8 cellular contexts compared by ENCODE assay signal in genomic region chr3:57597240-57597972, GRCh38. TPM values are rescaled to one million over a fixed set of nuclear protein-coding genes. Genes with fewer than 3 reads are reported as not detected.
A peak's percentile ranks its signal among the peaks of the same experiment; 100 is the strongest.
DNase-seq lines count a peak whose midpoint lies in the region; ATAC-seq, FAIRE-seq and TF ChIP-seq lines count a peak whose summit lies in the region.

Gene ARF4, minus strand, starts transcription at chr3:57597344. Its CDS starts 204 bp downstream, at chr3:57597140.

- H3K4me3 Mint-ChIP-seq in CD4-positive, alpha-beta T cell = peak within 1 kb of the TSS; percentile 85
- H3K4me3 Mint-ChIP-seq in activated CD4-positive, alpha-beta memory T cell treated with anti-CD3 and anti-CD28 coated beads for 36 hours = peak within 1 kb of the TSS; percentile 97

- no peaks in the 10 kb centered on the region for H3K9me3 ChIP-seq in CD4-positive, alpha-beta T cell (ENCODE audit: control insufficient read depth, low read length)
- H3K9me3 ChIP-seq in HepG2 (ENCODE audit: low read length) = no peaks in the 10 kb centered on the region

- H3K9me3 Mint-ChIP-seq in CD4-positive, alpha-beta T cell = no peaks in the 10 kb centered on the region
- H3K9me3 Mint-ChIP-seq in activated CD4-positive, alpha-beta memory T cell treated with anti-CD3 and anti-CD28 coated beads for 36 hours = no peaks in the 10 kb centered on the region

- peak; percentile 97 to 100 (median 99) for DNase-seq in CD4-positive, alpha-beta T cell
- peak; percentile 96 for DNase-seq in NCI-H82 treated with DMSO at 0.1 percent for 48 hours (lab: John Stamatoyannopoulos, UW; ENCODE audit: unreplicated experiment)
- DNase-seq in activated CD4-positive, alpha-beta memory T cell treated with anti-CD3 and anti-CD28 coated beads for 36 hours = peak; percentile 100
- DNase-seq in dermis microvascular lymphatic vessel endothelial cell (ENCODE audit: low read depth in 2 of 2) = peak; percentile 97 to 99
- peak; percentile 99 for DNase-seq in HepG2 (ENCODE audit: low spot score)
- DNase-seq in stimulated activated CD4-positive, alpha-beta T cell treated with anti-CD3 and anti-CD28 coated beads, Interleukin-4, amount 100 ng/mL, for 1 hour = peak; percentile 99

- intact Hi-C loops in CD4-positive, alpha-beta T cell (cut with DNase I, micrococcal nuclease) = loop anchor here (1.0 to 5.0 kb wide), 5 partner anchors 41 to 640 kb away; partner anchors contain the start of genes SLMAP (in 2 of the 2), ABHD6 (in 1 of the 2), DENND6A (in 1 of the 2) and PDE12 (in 1 of the 2)
- intact Hi-C loops in activated CD4-positive, alpha-beta memory T cell treated with anti-CD3 and anti-CD28 coated beads for 36 hours (cut with micrococcal nuclease) = loop anchor here (1.0 to 5.0 kb wide), 5 partner anchors 41 to 368 kb away; partner anchors contain the start of genes PDE12 and SLMAP
- intact Hi-C loops in HepG2 (cut with micrococcal nuclease; ENCODE audit: unreplicated experiment) = loop anchor here (5.0 to 10.0 kb wide), 3 partner anchors 40 to 227 kb away; partner anchors contain the start of genes PDE12 and SLMAP

- H3K4me1 Mint-ChIP-seq in CD4-positive, alpha-beta T cell (ENCODE audit: low read depth) = peaks cover 58% of the 10 kb centered on the region
- H3K4me1 Mint-ChIP-seq in activated CD4-positive, alpha-beta memory T cell treated with anti-CD3 and anti-CD28 coated beads for 36 hours (ENCODE audit: low read depth) = peaks cover 40% of the 10 kb centered on the region

- peak; percentile 91 for FAIRE-seq in HepG2 (lab: Jason Lieb, UNC)

- peaks cover 42% of the 10 kb centered on the region for H4K20me1 ChIP-seq in HepG2 (ENCODE audit: insufficient read depth, low read length)

- H3K36me3 Mint-ChIP-seq in CD4-positive, alpha-beta T cell (ENCODE audit: low read depth) = peaks cover 51% of the 10 kb centered on the region
- peaks cover 16% of the 10 kb centered on the region for H3K36me3 Mint-ChIP-seq in activated CD4-positive, alpha-beta memory T cell treated with anti-CD3 and anti-CD28 coated beads for 36 hours

- peaks cover 46% of the 10 kb centered on the region for H3K4me1 ChIP-seq in HepG2 (ENCODE audit: insufficient read depth, low read length)

- TF ChIP-seq RAD21 in HepG2 (CRISPR knock-in tag; IDR thresholded peaks at IDR 0.05) = peak; percentile 29; the same call in 1 of the 2 replicates

- peak; percentile 48 for TF ChIP-seq CTCF in CD4-positive, alpha-beta T cell (IDR thresholded peaks at IDR 0.05)
- TF ChIP-seq CTCF in HepG2 (CRISPR knock-in tag; IDR thresholded peaks at IDR 0.05) = peak; percentile 69

- H3K27ac Mint-ChIP-seq in CD4-positive, alpha-beta T cell = peak within 1 kb of the TSS; percentile 97
- peak within 1 kb of the TSS; percentile 99 for H3K27ac Mint-ChIP-seq in activated CD4-positive, alpha-beta memory T cell treated with anti-CD3 and anti-CD28 coated beads for 36 hours

- peak within 1 kb of the TSS; percentile 94 to 97 (median 96) for H3K4me3 ChIP-seq in HepG2 (replicated peaks in 1 of 3; ENCODE audit: insufficient read depth in 1 of 3, low read depth in 2 of 3, low read length in 3 of 3)

- 2% methylated on average over 26 of the region's 66 CpGs for WGBS in HepG2 (ENCODE audit: low lambda C conversion rate)

- peak within 1 kb of the TSS; percentile 100 for H3K9ac ChIP-seq in HepG2 (ENCODE audit: insufficient read depth, low read depth, low read length)

- POLR2A ChIA-PET in CD4-positive, alpha-beta T cell (lab: Charles Lee) = interaction anchor here (0.8 to 7.0 kb wide), 27 partner anchors 8 to 1003 kb away, joined by 3 to 190 read pairs (median 4); partner anchors contain the start of genes APPL1, DENND6A, HTD2 and PDE12
- POLR2A ChIA-PET in activated CD4-positive, alpha-beta memory T cell treated with anti-CD3 and anti-CD28 coated beads for 36 hours (lab: Charles Lee) = interaction anchor here (0.5 to 3.1 kb wide), 9 partner anchors 11 to 865 kb away, joined by 3 to 44 read pairs (median 3); partner anchors contain the start of genes PDE12 and SLMAP
- POLR2A ChIA-PET in HepG2 (lab: Yijun Ruan, JAX) = interaction anchor here (0.8 to 4.0 kb wide), 25 partner anchors 9 to 607 kb away, joined by 3 to 36 read pairs (median 5); partner anchors contain the start of genes APPL1, DENND6A, PDE12 and SLMAP

- TF ChIP-seq EP300 in HepG2 (IDR thresholded peaks at IDR 0.05; ENCODE audit: low read depth in 2 of 2, low read length in 2 of 2) (peak; percentile 3 to 83; a peak in 2 of 4 replicates), HepG2 (CRISPR knock-in tag; IDR thresholded peaks at IDR 0.05; ENCODE audit: borderline replicate concordance) (peak; percentile 61; the same call in 1 of the 2 replicates)

- no peaks in the 10 kb centered on the region for H3K27me3 Mint-ChIP-seq in CD4-positive, alpha-beta T cell
- no peaks in the 10 kb centered on the region for H3K27me3 Mint-ChIP-seq in activated CD4-positive, alpha-beta memory T cell treated with anti-CD3 and anti-CD28 coated beads for 36 hours

- no peaks in the 10 kb centered on the region for H3K27me3 ChIP-seq in CD4-positive, alpha-beta T cell (ENCODE audit: control insufficient read depth, insufficient read depth, low read length)
- H3K27me3 ChIP-seq in HepG2 (ENCODE audit: control insufficient read depth in 1 of 2, insufficient read depth in 2 of 2, low read length in 2 of 2) = no peaks in the 10 kb centered on the region; a peak in 2 of 5 replicates

- BruUV-seq in HepG2 (replicated peaks; lab: Mats Ljungman, UMichigan) = no TSS peak

- in situ Hi-C loops in HepG2 (cut with HindIII; ENCODE audit: extremely low pct_ligation_motif_present, low pct_unique_long_range_greater_than_20kb) = no loop called here

- peak; percentile 93 to 99 for TF ChIP-seq POLR2A in HepG2 (IDR thresholded peaks at IDR 0.05; ENCODE audit: insufficient read depth in 1 of 2, low read depth in 2 of 2, low read length in 2 of 2)

- H3K4me2 ChIP-seq in HepG2 (ENCODE audit: low read depth, low read length) = peak within 1 kb of the TSS; percentile 85

- CTCF ChIA-PET in CD4-positive, alpha-beta T cell (lab: Charles Lee) = interaction anchor here (1.1 to 1.5 kb wide), 5 partner anchors 18 to 200 kb away, joined by 3 to 8 read pairs (median 4); partner anchors contain the start of genes PDE12 and SLMAP
- CTCF ChIA-PET in activated CD4-positive, alpha-beta memory T cell treated with anti-CD3 and anti-CD28 coated beads for 36 hours (lab: Charles Lee) = interaction anchor here (0.6 to 1.6 kb wide), 6 partner anchors 15 to 427 kb away, joined by 3 to 7 read pairs (median 4); no protein-coding TSS in a partner anchor
- CTCF ChIA-PET in HepG2 (lab: Yijun Ruan, JAX; ENCODE audit: low intra/inter-chr PET ratio, low total read pairs) = no interaction called here

- peak within 1 kb of the TSS; percentile 42 for H2AFZ ChIP-seq in HepG2 (ENCODE audit: low read length)

- peak within 1 kb of the TSS; percentile 98 for H3K27ac ChIP-seq in CD4-positive, alpha-beta T cell (ENCODE audit: low read depth, low read length)
- peak within 1 kb of the TSS; percentile 99 for H3K27ac ChIP-seq in HepG2 (ENCODE audit: extremely low read length, insufficient read depth, low read length)

- peaks cover 0 to 5% of the 10 kb centered on the region in 2 experiments; a peak in 3 of 5 replicates for H3K36me3 ChIP-seq in HepG2 (replicated peaks in 1 of 2; ENCODE audit: control insufficient read depth in 1 of 2, insufficient read depth in 2 of 2, low read length in 2 of 2)

- H3K79me2 ChIP-seq in HepG2 (ENCODE audit: insufficient read depth, low read length) = peaks cover 64% of the 10 kb centered on the region

- peak; percentile 87 for ATAC-seq in CD4-positive, alpha-beta T cell (ENCODE audit: poor library complexity)
- ATAC-seq in GM19438 (IDR thresholded peaks at IDR 0.05; ENCODE audit: low read depth, unreplicated experiment) (peak; percentile 92), HG03575 (IDR thresholded peaks at IDR 0.05; ENCODE audit: extremely low read depth, insufficient number of reproducible peaks, low FRiP score, unreplicated experiment) (peak; percentile 92), HepG2 (peak; percentile 92)

TF ChIP-seq in HepG2, 621 proteins besides CTCF, POLR2A, EP300 and RAD21 (continues in another document):
- no peak for TF ChIP-seq ZNF547 (CRISPR knock-in tag; IDR thresholded peaks at IDR 0.05)
- peak; percentile 68 to 86 for TF ChIP-seq MAFK (conservative IDR thresholded peaks at IDR 0.05 in 1 of 2, IDR thresholded peaks at IDR 0.05 in 1 of 2; ENCODE audit: low read length in 2 of 2)

RNA-seq across cellular contexts. Expression of gene ARF4, which starts in this region (rescaled TPM):
- total RNA-seq in CD4-positive, alpha-beta T cell = 10 to 100 TPM; 56.7 to 59.9 TPM
- 10 to 100 TPM; 66.6 to 68.8 TPM for total RNA-seq in activated CD4-positive, alpha-beta memory T cell treated with anti-CD3 and anti-CD28 coated beads for 36 hours
- total RNA-seq in dermis microvascular lymphatic vessel endothelial cell (121 and 123 TPM in 2 replicates), HepG2 (2016; rRNA removed; fragmentation: Illumina TruSeq; extraction: Trizol) (184 and 247 TPM in 2 replicates)
- total RNA-seq in HepG2 (2016; cell fraction: cytosol; rRNA removed; fragmentation: Illumina TruSeq; extraction: Trizol; ENCODE audit: low read depth) = 21.0 and 22.5 TPM in 2 replicates
- total RNA-seq in HepG2 (2016; cell fraction: insoluble cytoplasmic fraction; rRNA removed; fragmentation: Illumina TruSeq; extraction: Trizol) = 181 and 262 TPM in 2 replicates
- 59.6 and 61.1 TPM in 2 replicates for total RNA-seq in HepG2 (2016; cell fraction: membrane; rRNA removed; fragmentation: Illumina TruSeq; extraction: Trizol)
- total RNA-seq in HepG2 (2016; cell fraction: nucleus; rRNA removed; fragmentation: Illumina TruSeq; extraction: Trizol) = 130 and 149 TPM in 2 replicates
- polyA plus RNA-seq in HepG2 (2011; rRNA removed) = 195 and 250 TPM in 2 replicates
- polyA plus RNA-seq in HepG2 (2011; cell fraction: cytosol; rRNA removed) = 148 and 191 TPM in 2 replicates
- 76.8 and 76.9 TPM in 2 replicates for polyA plus RNA-seq in HepG2 (2011; cell fraction: nucleus; rRNA removed)
- 183 and 200 TPM in 2 replicates for polyA plus RNA-seq in HepG2 (2012)
- polyA plus RNA-seq in HepG2 (2016; cell fraction: cytosol; fragmentation: Illumina TruSeq; extraction: Trizol; ENCODE audit: low read depth) = 26.5 and 28.6 TPM in 2 replicates
- 437 and 475 TPM in 2 replicates for polyA plus RNA-seq in HepG2 (2016; cell fraction: insoluble cytoplasmic fraction; fragmentation: Illumina TruSeq; extraction: Trizol; ENCODE audit: low read depth)
- 70.5 and 72.4 TPM in 2 replicates for polyA plus RNA-seq in HepG2 (2016; cell fraction: membrane; fragmentation: Illumina TruSeq; extraction: Trizol; ENCODE audit: low read depth)
- 252 and 254 TPM in 2 replicates for polyA plus RNA-seq in HepG2 (2016; cell fraction: nucleus; fragmentation: Illumina TruSeq; extraction: Trizol; ENCODE audit: insufficient read depth, low read depth)
- 505 and 607 TPM in 2 replicates for polyA minus RNA-seq in HepG2 (2011; rRNA and poly(A)+ RNA removed; ENCODE audit: low replicate concordance)
- 104 and 128 TPM in 2 replicates for polyA minus RNA-seq in HepG2 (2011; cell fraction: cytosol; rRNA and poly(A)+ RNA removed)
- polyA minus RNA-seq in HepG2 (2011; cell fraction: nucleus; rRNA and poly(A)+ RNA removed) = 192 and 250 TPM in 2 replicates

Comparison
In these comparisons a context has a peak if more than half of its experiments do, and no peak if none do; other contexts are left out.
1. Peak in every context shown above with its lines: DNase-seq, ATAC-seq, H3K4me3 ChIP-seq and H3K27ac ChIP-seq.